20 cellular contexts compared by ENCODE assay signal in the genomic region with DNA sequence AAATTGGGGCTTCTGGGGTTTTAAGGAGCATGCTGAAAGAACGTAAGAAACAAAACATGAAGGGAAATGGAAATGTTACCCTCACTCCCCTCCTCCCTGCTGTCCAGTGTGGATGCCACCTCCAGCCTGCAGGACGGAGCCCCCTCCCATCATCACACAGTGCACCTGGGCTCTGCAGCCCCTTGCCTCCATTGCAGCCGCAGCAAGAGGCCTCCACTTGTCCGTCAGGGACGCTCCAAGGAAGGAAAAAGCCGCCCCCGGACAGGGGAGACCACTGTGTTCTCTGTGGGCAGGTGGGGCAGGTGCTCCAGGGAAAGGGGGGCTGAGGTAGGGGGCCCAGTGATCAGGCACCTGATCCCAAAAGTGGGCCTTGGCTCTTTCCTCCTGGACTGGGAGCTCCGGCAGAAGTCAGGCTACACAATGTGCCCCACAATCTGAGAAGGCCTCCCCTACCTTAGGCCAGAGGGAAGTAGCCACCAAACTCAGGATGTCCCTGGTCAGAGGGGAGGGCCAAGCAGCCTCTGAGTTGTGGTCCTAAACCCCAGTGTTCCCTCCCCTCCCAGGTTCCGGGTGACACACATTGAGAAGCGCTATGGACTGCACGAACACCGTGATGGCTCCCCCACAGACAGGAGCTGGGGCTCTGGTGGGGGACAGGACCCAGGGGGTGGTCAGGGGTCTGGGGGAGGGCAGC. TPM values are rescaled to one million over a fixed set of nuclear protein-coding genes. Genes with fewer than 3 reads are reported as not detected.
"Had no signal": no experiment of that assay in that cellular context is flagged by ENCODE, and none has a peak within 500 bp of the region (broad histone marks: within the 10 kb centered on the region; RNA-seq: fewer than 3 reads in every experiment).

No MANE protein-coding gene starts in this region.

- H3K9me3 Mint-ChIP-seq: activated CD4-positive, alpha-beta memory T cell treated with anti-CD3 and anti-CD28 coated beads, Interleukin-2, amount 10 ng/mL, durations not matched to agents 7 days and 5 days; activated naive CD4-positive, alpha-beta T cell treated with anti-CD3 and anti-CD28 coated beads, Interleukin-2, amount 50 U/mL, for 24 hours; naive thymus-derived CD4-positive, alpha-beta T cell had no signal

- DNase-seq: activated CD4-positive, alpha-beta memory T cell treated with anti-CD3 and anti-CD28 coated beads, Interleukin-2, amount 10 ng/mL, durations not matched to agents 7 days and 5 days; activated CD4-positive, CD25-positive, alpha-beta regulatory T cell treated with anti-CD3 and anti-CD28 coated beads, Interleukin-2, amount 50 U/mL, for 72 hours; activated effector memory CD4-positive, alpha-beta T cell treated with Interleukin-2 at 50 U/mL for 16 hours; activated T-cell treated with anti-CD3 and anti-CD28 coated beads for 4 hours; effector memory CD4-positive, alpha-beta T cell; foreskin keratinocyte; glutamatergic neuron; hypothalamus; kidney; left ventricle myocardium inferior; mucosa of descending colon; naive thymus-derived CD4-positive, alpha-beta T cell; stimulated activated CD4-positive, alpha-beta T cell treated with anti-CD3 and anti-CD28 coated beads, Interleukin-15, amount 100 ng/mL, for 24 hours; stimulated activated CD4-positive, alpha-beta T cell treated with anti-CD3 and anti-CD28 coated beads, Interleukin-4, amount 100 ng/mL, for 1 hour; stimulated activated naive CD4-positive, alpha-beta T cell; transverse colon had no signal

- H3K27ac ChIP-seq: foreskin keratinocyte, left ventricle myocardium inferior, right atrium auricular region, transverse colon had no signal

- H3K9me3 ChIP-seq: left ventricle myocardium inferior, mucosa of descending colon, right atrium auricular region, transverse colon had no signal

- H3K27me3 Mint-ChIP-seq: activated CD4-positive, alpha-beta memory T cell treated with anti-CD3 and anti-CD28 coated beads, Interleukin-2, amount 10 ng/mL, durations not matched to agents 7 days and 5 days; activated naive CD4-positive, alpha-beta T cell treated with anti-CD3 and anti-CD28 coated beads, Interleukin-2, amount 50 U/mL, for 24 hours; naive thymus-derived CD4-positive, alpha-beta T cell had no signal

- H3K36me3 ChIP-seq: left ventricle myocardium inferior, right atrium auricular region had no signal

- H3K4me3 ChIP-seq: left ventricle myocardium inferior, mucosa of descending colon, right atrium auricular region, skin epidermis, transverse colon had no signal

- ATAC-seq: foreskin keratinocyte; mucosa of descending colon; naive thymus-derived CD4-positive, alpha-beta T cell had no signal

- H3K27me3 ChIP-seq: foreskin keratinocyte, right atrium auricular region, transverse colon had no signal

- H3K27ac Mint-ChIP-seq: progenitor cell of endocrine pancreas had no signal

- H3K4me1 ChIP-seq: foreskin keratinocyte had no signal

RNA-seq across cellular contexts. Expression of a gene that starts 42.5 kb away (rescaled TPM):
- polyA plus RNA-seq: naive thymus-derived CD4-positive, alpha-beta T cell had no signal
